In genomic region chr11:12544986-12545775, GRCh38 we compare ENCODE assay signal across 13 cellular contexts.
"Had no signal": no experiment of that assay in that cellular context is flagged by ENCODE, and none has a peak within 500 bp of the region (broad histone marks: within the 10 kb centered on the region; RNA-seq: fewer than 3 reads in every experiment).

No MANE protein-coding gene starts in this region.

- H3K4me3 ChIP-seq: upper lobe of right lung had no signal

- H3K27me3 ChIP-seq: upper lobe of right lung had no signal

- DNase-seq: activated CD4-positive, alpha-beta memory T cell treated with anti-CD3 and anti-CD28 coated beads, Interleukin-2, amount 10 ng/mL, durations not matched to agents 7 days and 5 days; activated naive CD8-positive, alpha-beta T cell treated with anti-CD3 and anti-CD28 coated beads, Interleukin-2, amount 10 ng/mL, durations not matched to agents 7 days and 5 days; activated T-cell treated with anti-CD3 and anti-CD28 coated beads, Interleukin-2, amount 50 U/mL, for 48 hours; aorta; caudate nucleus; cortex of kidney; effector CD8-positive, alpha-beta T cell; hypothalamus; left colon; occipital lobe; stimulated activated CD4-positive, alpha-beta T cell treated with anti-CD3 and anti-CD28 coated beads, Interleukin-4, amount 100 ng/mL, for 1 hour; stimulated activated CD8-positive, alpha-beta memory T cell treated with anti-CD3 and anti-CD28 coated beads, Interleukin-4, amount 100 ng/mL, for 48 hours; upper lobe of right lung had no signal

- H3K36me3 ChIP-seq: upper lobe of right lung had no signal

- H3K27ac ChIP-seq: upper lobe of right lung had no signal

- ATAC-seq: left colon, upper lobe of right lung had no signal

- H3K9me3 ChIP-seq: upper lobe of right lung had no signal
